8 cellular contexts compared by ENCODE assay signal in genomic region chr11:125871391-125872137, GRCh38. TPM values are rescaled to one million over a fixed set of nuclear protein-coding genes. Genes with fewer than 3 reads are reported as not detected.
A peak's percentile ranks its signal among the peaks of the same experiment; 100 is the strongest.
DNase-seq lines count a peak whose midpoint lies in the region; TF ChIP-seq lines count a peak whose summit lies in the region.

No MANE protein-coding gene starts in this region.

- POLR2A ChIA-PET in AG04449 (lab: Yijun Ruan, JAX): no interaction called here

- H3K4me1 ChIP-seq in vagina: no peaks in the 10 kb centered on the region

- CTCF ChIA-PET in AG04449 (lab: Yijun Ruan, JAX): interaction anchor here (0.7 to 1.5 kb wide), 4 partner anchors 14 to 910 kb away, joined by 3 to 5 read pairs (median 4); no protein-coding TSS in a partner anchor

- no peak overlapping the region for H3K27ac ChIP-seq in vagina

- no peaks in the 10 kb centered on the region for H3K9me3 ChIP-seq in vagina

- TF ChIP-seq POLR2A in erythroblast (IDR thresholded peaks at IDR 0.05; ENCODE audit: low read length): no peak
- no peak for TF ChIP-seq POLR2A in vagina (IDR thresholded peaks at IDR 0.05)

- H3K36me3 ChIP-seq in vagina: no peaks in the 10 kb centered on the region

- H3K4me3 ChIP-seq in AG04449 (ENCODE audit: low read depth, low read length) (no peak overlapping the region), GM12875 (ENCODE audit: low read depth, low read length) (no peak overlapping the region), vagina (no peak overlapping the region)

- intact Hi-C loops in vagina (cut with DNase I): no loop called here

- TF ChIP-seq CTCF in AG04449 (IDR thresholded peaks at IDR 0.05; ENCODE audit: insufficient read depth, low read length, missing control alignments) (peak; percentile 55), GM12875 (IDR thresholded peaks at IDR 0.05; ENCODE audit: borderline replicate concordance, insufficient read depth, low read depth, low read length) (peak; percentile 41; the same call in 1 of the 2 replicates), vagina (IDR thresholded peaks at IDR 0.05) (no peak)

- DNase-seq in AG04449 (ENCODE audit: low read depth, low spot score) (no peak), SK-N-DZ (ENCODE audit: low spot score) (peak; percentile 34), erythroblast (lab: John Stamatoyannopoulos, UW) (peak; percentile 39 to 60), middle frontal gyrus (ENCODE audit: extremely low spot score, low spot score) (no peak), vagina (ENCODE audit: extremely low spot score in 2 of 2) (no peak)
- DNase-seq in stimulated activated CD4-positive, alpha-beta T cell treated with anti-CD3 and anti-CD28 coated beads, Interleukin-4, amount 100 ng/mL, for 24 hours: peak; percentile 16
- no peak for DNase-seq in activated CD4-positive, CD25-positive, alpha-beta regulatory T cell treated with anti-CD3 and anti-CD28 coated beads, Interleukin-2, amount 50 U/mL, for 72 hours

- H3K27me3 ChIP-seq in vagina: no peaks in the 10 kb centered on the region

RNA-seq across cellular contexts. Expression of gene HYLS1, which starts 15.9 kb away (rescaled TPM):
- not detected in 2 replicates for polyA plus RNA-seq in SK-N-DZ (2014; cell fraction: cytosol; rRNA removed)
- polyA plus RNA-seq in SK-N-DZ (2014; cell fraction: nucleus; rRNA removed): not detected in 2 replicates
- total RNA-seq in vagina: 3.7 TPM

RNA-seq across cellular contexts. Expression of gene PUS3, which starts 31.4 kb away (rescaled TPM):
- 17.2 and 22.8 TPM in 2 replicates for polyA plus RNA-seq in SK-N-DZ (2014; cell fraction: cytosol; rRNA removed)
- polyA plus RNA-seq in SK-N-DZ (2014; cell fraction: nucleus; rRNA removed): 11.5 and 18.2 TPM in 2 replicates
- 8.1 TPM for total RNA-seq in vagina

RNA-seq across cellular contexts. Expression of gene DDX25, which starts 32.7 kb away (rescaled TPM):
- polyA plus RNA-seq in SK-N-DZ (2014; cell fraction: cytosol; rRNA removed): 9.2 and 10.7 TPM in 2 replicates
- polyA plus RNA-seq in SK-N-DZ (2014; cell fraction: nucleus; rRNA removed): 11.4 and 13.0 TPM in 2 replicates
- total RNA-seq in vagina: not detected

RNA-seq across cellular contexts. Expression of gene PATE4, which starts 38.4 kb away (rescaled TPM):
- not detected in 2 replicates for polyA plus RNA-seq in SK-N-DZ (2014; cell fraction: cytosol; rRNA removed)
- not detected in 2 replicates for polyA plus RNA-seq in SK-N-DZ (2014; cell fraction: nucleus; rRNA removed)
- not detected for total RNA-seq in vagina

Comparison
In these comparisons a context has a peak if more than half of its experiments do, and no peak if none do; other contexts are left out.
1. DNase-seq: peak in SK-N-DZ (single experiment), erythroblast (2 of 2) and stimulated activated CD4-positive, alpha-beta T cell treated with anti-CD3 and anti-CD28 coated beads, Interleukin-4, amount 100 ng/mL, for 24 hours (single experiment); none in AG04449 (single experiment), middle frontal gyrus (single experiment), activated CD4-positive, CD25-positive, alpha-beta regulatory T cell treated with anti-CD3 and anti-CD28 coated beads, Interleukin-2, amount 50 U/mL, for 72 hours (single experiment) and vagina (0 of 2).
2. CTCF ChIP-seq: peak in AG04449 (single experiment) and GM12875 (single experiment); none in vagina (0 of 3).